9 cellular contexts compared by ENCODE assay signal in the genomic region with DNA sequence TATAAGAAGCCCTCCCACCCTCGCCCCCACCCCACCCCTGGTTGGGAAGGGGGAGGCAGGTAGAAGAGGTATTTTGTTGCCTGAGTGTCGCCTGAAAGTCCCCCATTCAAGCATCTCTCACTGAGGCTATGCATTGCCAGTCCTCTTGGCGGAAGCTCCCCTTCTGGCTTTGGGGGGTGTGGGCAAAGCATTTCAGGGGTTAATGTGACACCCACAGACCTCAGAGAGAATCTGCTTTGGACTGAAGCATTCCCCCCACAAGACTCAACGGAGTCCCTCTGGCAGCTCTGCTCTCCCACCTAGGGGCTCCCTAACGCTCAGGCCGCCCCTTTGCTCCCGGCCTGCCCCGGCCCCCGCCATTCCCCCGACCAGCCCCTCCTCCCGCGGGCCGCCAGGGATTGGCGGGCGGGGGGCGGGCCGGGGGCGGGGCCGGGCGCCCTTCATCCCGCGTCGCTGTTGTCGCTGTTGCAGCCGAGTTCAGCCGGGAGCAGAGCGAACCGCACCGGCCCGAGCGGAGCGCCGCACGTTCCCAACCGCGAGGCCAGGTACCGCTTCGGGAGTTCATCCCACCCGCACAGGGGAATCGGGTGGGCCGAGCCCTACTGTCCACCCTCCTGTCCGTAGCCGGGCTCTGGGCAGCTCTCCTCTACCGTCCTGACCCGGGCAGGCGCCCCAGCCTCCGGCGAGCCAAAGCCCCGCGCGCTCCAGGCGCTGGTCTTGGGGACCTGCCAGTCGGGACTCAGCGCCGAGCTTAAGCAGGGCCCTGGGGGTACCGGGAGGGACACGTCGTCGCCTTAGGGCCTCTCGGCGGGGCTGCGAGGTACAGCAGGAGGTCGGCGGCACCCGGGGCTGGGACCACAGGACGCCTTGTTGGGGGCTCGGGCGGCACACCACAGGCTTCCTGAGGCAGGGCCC. TPM values are rescaled to one million over a fixed set of nuclear protein-coding genes. Genes with fewer than 3 reads are reported as not detected.
DNase-seq lines count a peak whose midpoint lies in the region; ATAC-seq and TF ChIP-seq lines count a peak whose summit lies in the region.
"Had no signal": no experiment of that assay in that cellular context is flagged by ENCODE, and none has a peak within 500 bp of the region (broad histone marks: within the 10 kb centered on the region; RNA-seq: fewer than 3 reads in every experiment).

A gene (plus strand): TSS at position 468 of the 915 bp plus-strand sequence. CDS start 8,929 bp downstream, outside the sequence.

- H2AK5ac ChIP-seq in trophoblast cell (ENCODE audit: low read length), result no peak within 1 kb of the TSS

- peak within 1 kb of the TSS; percentile 20 for H4K8ac ChIP-seq in trophoblast cell (ENCODE audit: low read depth, low read length)

- H3K4ac ChIP-seq in trophoblast cell (ENCODE audit: low read depth, low read length), result no peak within 1 kb of the TSS

- POLR2A ChIA-PET in WTC11 (lab: Charles Lee), result interaction anchor here (2.9 kb wide), 1 partner anchor 10 kb away, joined by 11 read pairs; no protein-coding TSS in a partner anchor

- H2BK120ac ChIP-seq in trophoblast cell (ENCODE audit: insufficient read depth, low read length, poor library complexity), result peak within 1 kb of the TSS; percentile 54

- H2AFZ ChIP-seq in trophoblast cell (ENCODE audit: insufficient read depth, low read length, poor library complexity), result peak within 1 kb of the TSS; percentile 27

- peak within 1 kb of the TSS; percentile 68 for H2BK12ac ChIP-seq in trophoblast cell (ENCODE audit: low read length)

- H3K79me2 ChIP-seq in trophoblast cell (ENCODE audit: control insufficient read depth, insufficient read depth, low read length, poor library complexity), result peaks cover 2% of the 10 kb centered on the region

- no peak within 1 kb of the TSS for H4K12ac ChIP-seq in trophoblast cell (ENCODE audit: low read depth, low read length)

- TF ChIP-seq CTCF in WTC11 (IDR thresholded peaks at IDR 0.05), result no peak

- peak within 1 kb of the TSS; percentile 3 for H2BK5ac ChIP-seq in trophoblast cell (ENCODE audit: low read depth, low read length, poor library complexity)

- no peak within 1 kb of the TSS for H3K27ac ChIP-seq in trophoblast cell (ENCODE audit: low read depth, low read length)

- peak within 1 kb of the TSS; percentile 38 for H3K4me3 ChIP-seq in trophoblast cell (ENCODE audit: low read depth, low read length)

- peaks cover 22% of the 10 kb centered on the region for H3K27me3 ChIP-seq in trophoblast cell (ENCODE audit: insufficient read depth, low read length)

- no peak within 1 kb of the TSS for H3K18ac ChIP-seq in trophoblast cell (ENCODE audit: low read length)

- no peaks in the 10 kb centered on the region for H3K79me1 ChIP-seq in trophoblast cell (ENCODE audit: low read length)

- H3K9me3 Mint-ChIP-seq in WTC11, result no peaks in the 10 kb centered on the region

- H3K36me3 Mint-ChIP-seq in WTC11, result no peaks in the 10 kb centered on the region

- H3K4me3 Mint-ChIP-seq in WTC11, result peak within 1 kb of the TSS; percentile 67

- no CpG with 5 or more reads among the region's 68 CpGs for WGBS in trophoblast cell (ENCODE audit: extremely low coverage, insufficient coverage, insufficient read length)

- CTCF ChIA-PET in WTC11 (lab: Charles Lee), result interaction anchor here (0.5 to 6.1 kb wide), 14 partner anchors 8 to 116 kb away, joined by 3 to 133 read pairs (median 8); a partner anchor contains a TSS

- peak; percentile 13 for DNase-seq in DMS79 treated with DMSO at 0.1 percent for 48 hours (lab: John Stamatoyannopoulos, UW)
- no peak for DNase-seq in DMS79 (lab: John Stamatoyannopoulos, UW)
- peak; percentile 75 for DNase-seq in WTC11 (ENCODE audit: low spot score)
- DNase-seq in germinal center (ENCODE audit: low spot score), result peak; percentile 46
- DNase-seq in trophoblast cell, result peak in 1 of 2 donors; percentile 14
- no peak for DNase-seq in dedifferentiated amniotic fluid mesenchymal stem cell (ENCODE audit: extremely low spot score)
- no peak for DNase-seq in NK-92 (lab: John Stamatoyannopoulos, UW; ENCODE audit: unreplicated experiment)

- no peak within 1 kb of the TSS for H3K23ac ChIP-seq in trophoblast cell (ENCODE audit: low read length)

- H3K9me3 ChIP-seq in trophoblast cell (ENCODE audit: insufficient read depth, low read depth, low read length), result peaks cover 3% of the 10 kb centered on the region

- no peak within 1 kb of the TSS for H3K27ac Mint-ChIP-seq in WTC11

- peak within 1 kb of the TSS; percentile 65 for H4K91ac ChIP-seq in trophoblast cell (ENCODE audit: low read depth, low read length)

- peak within 1 kb of the TSS; percentile 75 for H3K4me2 ChIP-seq in trophoblast cell (ENCODE audit: low read length)

- H3K4me1 Mint-ChIP-seq in WTC11, result no peaks in the 10 kb centered on the region; the same call in 1 of the 2 replicates

- peak within 1 kb of the TSS; percentile 30 for H3K9ac ChIP-seq in trophoblast cell (ENCODE audit: low read length)

- H3K4me1 ChIP-seq in trophoblast cell (ENCODE audit: control insufficient read depth in 1 of 2, insufficient read depth in 2 of 2, low read length in 2 of 2), result peaks cover 9 to 14% of the 10 kb centered on the region in 2 experiments

- ATAC-seq in WTC11, result peak; percentile 71
- ATAC-seq in HG02870 (IDR thresholded peaks at IDR 0.05; ENCODE audit: unreplicated experiment), result no peak

- H3K27me3 Mint-ChIP-seq in WTC11 (ENCODE audit: low read depth), result peaks cover 38% of the 10 kb centered on the region

- H3K14ac ChIP-seq in trophoblast cell (ENCODE audit: low read length), result peak within 1 kb of the TSS; percentile 42

- H3K36me3 ChIP-seq in trophoblast cell (ENCODE audit: control insufficient read depth in 1 of 2, insufficient read depth in 2 of 2, low read length in 2 of 2), result no peaks in the 10 kb centered on the region

TF ChIP-seq in WTC11, 78 proteins besides CTCF, POLR2A, EP300 and RAD21 (continues in another document):
- TF ChIP-seq, protein P1, sequence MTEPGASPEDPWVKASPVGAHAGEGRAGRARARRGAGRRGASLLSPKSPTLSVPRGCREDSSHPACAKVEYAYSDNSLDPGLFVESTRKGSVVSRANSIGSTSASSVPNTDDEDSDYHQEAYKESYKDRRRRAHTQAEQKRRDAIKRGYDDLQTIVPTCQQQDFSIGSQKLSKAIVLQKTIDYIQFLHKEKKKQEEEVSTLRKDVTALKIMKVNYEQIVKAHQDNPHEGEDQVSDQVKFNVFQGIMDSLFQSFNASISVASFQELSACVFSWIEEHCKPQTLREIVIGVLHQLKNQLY (CRISPR knock-in tag; IDR thresholded peaks at IDR 0.05), result no peak
- TF ChIP-seq SP1 (CRISPR knock-in tag; conservative IDR thresholded peaks at IDR 0.05), result 0 out of 2 replicates have a peak, but pooled peaks have one; percentile 25
- TF ChIP-seq, protein P2, sequence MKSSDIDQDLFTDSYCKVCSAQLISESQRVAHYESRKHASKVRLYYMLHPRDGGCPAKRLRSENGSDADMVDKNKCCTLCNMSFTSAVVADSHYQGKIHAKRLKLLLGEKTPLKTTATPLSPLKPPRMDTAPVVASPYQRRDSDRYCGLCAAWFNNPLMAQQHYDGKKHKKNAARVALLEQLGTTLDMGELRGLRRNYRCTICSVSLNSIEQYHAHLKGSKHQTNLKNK (CRISPR knock-in tag; IDR thresholded peaks at IDR 0.05), result no peak
- TF ChIP-seq, protein P3, sequence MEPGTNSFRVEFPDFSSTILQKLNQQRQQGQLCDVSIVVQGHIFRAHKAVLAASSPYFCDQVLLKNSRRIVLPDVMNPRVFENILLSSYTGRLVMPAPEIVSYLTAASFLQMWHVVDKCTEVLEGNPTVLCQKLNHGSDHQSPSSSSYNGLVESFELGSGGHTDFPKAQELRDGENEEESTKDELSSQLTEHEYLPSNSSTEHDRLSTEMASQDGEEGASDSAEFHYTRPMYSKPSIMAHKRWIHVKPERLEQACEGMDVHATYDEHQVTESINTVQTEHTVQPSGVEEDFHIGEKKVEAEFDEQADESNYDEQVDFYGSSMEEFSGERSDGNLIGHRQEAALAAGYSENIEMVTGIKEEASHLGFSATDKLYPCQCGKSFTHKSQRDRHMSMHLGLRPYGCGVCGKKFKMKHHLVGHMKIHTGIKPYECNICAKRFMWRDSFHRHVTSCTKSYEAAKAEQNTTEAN (CRISPR knock-in tag; IDR thresholded peaks at IDR 0.05), result no peak
- TF ChIP-seq, protein P4, sequence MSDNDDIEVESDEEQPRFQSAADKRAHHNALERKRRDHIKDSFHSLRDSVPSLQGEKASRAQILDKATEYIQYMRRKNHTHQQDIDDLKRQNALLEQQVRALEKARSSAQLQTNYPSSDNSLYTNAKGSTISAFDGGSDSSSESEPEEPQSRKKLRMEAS (CRISPR knock-in tag; IDR thresholded peaks at IDR 0.05), result peak; percentile 17
- TF ChIP-seq JUN (CRISPR knock-in tag; IDR thresholded peaks at IDR 0.05), result no peak
- peak; percentile 60 for TF ChIP-seq FOXK1 (CRISPR knock-in tag; IDR thresholded peaks at IDR 0.05)
- no peak for TF ChIP-seq ZNF416 (CRISPR knock-in tag; IDR thresholded peaks at IDR 0.05)
- no peak for TF ChIP-seq ZBTB21 (CRISPR knock-in tag; IDR thresholded peaks at IDR 0.05; ENCODE audit: borderline replicate concordance)
- TF ChIP-seq NR3C1 (CRISPR knock-in tag; conservative IDR thresholded peaks at IDR 0.05; ENCODE audit: low read depth), result no peak
- TF ChIP-seq TP53 (CRISPR knock-in tag; IDR thresholded peaks at IDR 0.05), result peak; percentile 39; the same call in 1 of the 2 replicates

RNA-seq across cellular contexts. Expression of the gene that starts here (rescaled TPM):
- total RNA-seq in WTC11 (2021), result 0.90 to 1.6 TPM (median 1.3 TPM) in 3 replicates
- 85.8 and 92.3 TPM in 2 replicates for polyA plus RNA-seq in trophoblast cell (2013)
- total RNA-seq: RPMI7951 had no signal

Comparison
In these comparisons a context has a peak if more than half of its experiments do, and no peak if none do; other contexts are left out.
1. DNase-seq: peak in DMS79 treated with DMSO at 0.1 percent for 48 hours (single experiment), WTC11 (single experiment) and germinal center (single experiment); none in DMS79 (single experiment), dedifferentiated amniotic fluid mesenchymal stem cell (single experiment) and NK-92 (single experiment).